ENCODE assay signal across 8 cellular contexts in genomic region chr6:87151786-87152527, GRCh38. TPM values are rescaled to one million over a fixed set of nuclear protein-coding genes. Genes with fewer than 3 reads are reported as not detected.
DNase-seq lines count a peak whose midpoint lies in the region; ATAC-seq and TF ChIP-seq lines count a peak whose summit lies in the region.

No MANE protein-coding gene starts in this region.

- H3K4me3 ChIP-seq in AG04450 (ENCODE audit: low read depth, low read length) (peak overlapping the region; percentile 53), NT2/D1 (ENCODE audit: insufficient read length, low read depth) (peak overlapping the region; percentile 51)
- peak overlapping the region; percentile 66 for H3K4me3 ChIP-seq in naive thymus-derived CD4-positive, alpha-beta T cell (ENCODE audit: low read length)

- H3K36me3 ChIP-seq in NT2/D1 (ENCODE audit: insufficient read depth, insufficient read length, low read length), result no peaks in the 10 kb centered on the region
- H3K36me3 ChIP-seq in naive thymus-derived CD4-positive, alpha-beta T cell (ENCODE audit: control insufficient read depth in 2 of 3, insufficient read depth in 3 of 3, low read length in 3 of 3), result peaks cover 0 to 10% (median 0%) of the 10 kb centered on the region in 3 experiments

- H3K4me1 ChIP-seq in NT2/D1 (ENCODE audit: insufficient read depth, insufficient read length), result no peaks in the 10 kb centered on the region
- H3K4me1 ChIP-seq in naive thymus-derived CD4-positive, alpha-beta T cell (ENCODE audit: control insufficient read depth in 2 of 2, insufficient read depth in 2 of 2, low read length in 2 of 2), result peaks cover 29 to 32% of the 10 kb centered on the region in 2 donors

- 0 out of 2 replicates have a peak, but pooled peaks have one; percentile 5 for TF ChIP-seq CTCF in AG04450 (IDR thresholded peaks at IDR 0.05; ENCODE audit: low read depth, low read length)

- H3K27me3 ChIP-seq in AG04450 (ENCODE audit: control insufficient read depth, insufficient read depth, low read length), result no peaks in the 10 kb centered on the region
- peaks cover 16% of the 10 kb centered on the region for H3K27me3 ChIP-seq in NT2/D1 (ENCODE audit: insufficient read depth, insufficient read length)
- no peaks in the 10 kb centered on the region for H3K27me3 ChIP-seq in naive thymus-derived CD4-positive, alpha-beta T cell (ENCODE audit: control insufficient read depth in 2 of 2, insufficient read depth in 2 of 2, low read length in 2 of 2)

- peak overlapping the region; percentile 98 for H3K27ac Mint-ChIP-seq in activated T-cell treated with anti-CD3 and anti-CD28 coated beads, Interleukin-2, amount 50 U/mL, for 72 hours
- H3K27ac Mint-ChIP-seq in naive thymus-derived CD4-positive, alpha-beta T cell, result peak overlapping the region; percentile 89 to 97 (median 93)
- peak overlapping the region; percentile 98 for H3K27ac Mint-ChIP-seq in stimulated activated effector memory CD8-positive, alpha-beta T cell treated with anti-CD3 and anti-CD28 coated beads, Interleukin-12 subunit alpha, Interleukin-12 subunit beta, amount 100 ng/mL, for 72 hours

- DNase-seq in AG04450 (ENCODE audit: low read depth, low spot score) (no peak), NT2/D1 (ENCODE audit: low read depth, low spot score) (no peak), fibroblast of gingiva (ENCODE audit: low read depth) (peak; percentile 50)
- peak; percentile 83 to 87 for DNase-seq in activated T-cell treated with anti-CD3 and anti-CD28 coated beads, Interleukin-2, amount 50 U/mL, for 72 hours
- peak; percentile 59 to 80 (median 71) for DNase-seq in naive thymus-derived CD4-positive, alpha-beta T cell
- DNase-seq in stimulated activated effector memory CD8-positive, alpha-beta T cell treated with anti-CD3 and anti-CD28 coated beads, Interleukin-12 subunit alpha, Interleukin-12 subunit beta, amount 100 ng/mL, for 72 hours (ENCODE audit: low spot score in 2 of 2), result peak; percentile 59 to 88

- H3K9me3 ChIP-seq in AG04450 (ENCODE audit: control insufficient read depth, insufficient read depth, low read length), result peaks cover 4% of the 10 kb centered on the region; the same call in 1 of the 2 replicates
- H3K9me3 ChIP-seq in NT2/D1 (ENCODE audit: insufficient read depth, low read length), result no peaks in the 10 kb centered on the region
- no peaks in the 10 kb centered on the region for H3K9me3 ChIP-seq in naive thymus-derived CD4-positive, alpha-beta T cell (ENCODE audit: control insufficient read depth in 2 of 3, low read length in 3 of 3)

- no peaks in the 10 kb centered on the region for H3K9me3 Mint-ChIP-seq in activated T-cell treated with anti-CD3 and anti-CD28 coated beads, Interleukin-2, amount 50 U/mL, for 72 hours
- peaks cover 0 to under 1% (median 0%) of the 10 kb centered on the region in 11 donors for H3K9me3 Mint-ChIP-seq in naive thymus-derived CD4-positive, alpha-beta T cell
- no peaks in the 10 kb centered on the region for H3K9me3 Mint-ChIP-seq in stimulated activated effector memory CD8-positive, alpha-beta T cell treated with anti-CD3 and anti-CD28 coated beads, Interleukin-12 subunit alpha, Interleukin-12 subunit beta, amount 100 ng/mL, for 72 hours

- H3K27ac ChIP-seq in AG04450 (ENCODE audit: low read depth, low read length), result peak overlapping the region; percentile 74
- peak overlapping the region; percentile 79 for H3K27ac ChIP-seq in naive thymus-derived CD4-positive, alpha-beta T cell (ENCODE audit: low read depth, low read length)

- H3K9ac ChIP-seq in NT2/D1 (ENCODE audit: insufficient read length, low read depth), result peak overlapping the region; percentile 88

- no peaks in the 10 kb centered on the region for H3K27me3 Mint-ChIP-seq in activated T-cell treated with anti-CD3 and anti-CD28 coated beads, Interleukin-2, amount 50 U/mL, for 72 hours (ENCODE audit: low read depth)
- peaks cover 0 to 20% (median 0%) of the 10 kb centered on the region in 5 donors for H3K27me3 Mint-ChIP-seq in naive thymus-derived CD4-positive, alpha-beta T cell

- peaks cover 9% of the 10 kb centered on the region in 2 donors for H3K36me3 Mint-ChIP-seq in activated T-cell treated with anti-CD3 and anti-CD28 coated beads, Interleukin-2, amount 50 U/mL, for 72 hours (ENCODE audit: insufficient read depth in 2 of 2)
- H3K36me3 Mint-ChIP-seq in naive thymus-derived CD4-positive, alpha-beta T cell, result peaks cover 0 to 8% (median 0%) of the 10 kb centered on the region in 5 donors
- peaks cover 28% of the 10 kb centered on the region for H3K36me3 Mint-ChIP-seq in stimulated activated effector memory CD8-positive, alpha-beta T cell treated with anti-CD3 and anti-CD28 coated beads, Interleukin-12 subunit alpha, Interleukin-12 subunit beta, amount 100 ng/mL, for 72 hours

- intact Hi-C loops in naive thymus-derived CD4-positive, alpha-beta T cell (cut with micrococcal nuclease), result loop anchor here in 1 of 2 donors (10.0 kb wide), 2 partner anchors 1507 to 1687 kb away; partner anchors contain the start of gene SYNCRIP

- ATAC-seq in GM18907 (IDR thresholded peaks at IDR 0.05; ENCODE audit: unreplicated experiment), result peak; percentile 39
- peak; percentile 39 for ATAC-seq in HG03175 (IDR thresholded peaks at IDR 0.05; ENCODE audit: unreplicated experiment)
- ATAC-seq in activated T-cell treated with anti-CD3 and anti-CD28 coated beads, Interleukin-2, amount 50 U/mL, for 72 hours (replicated peaks in 1 of 2), result peak; percentile 54 to 55
- ATAC-seq in naive thymus-derived CD4-positive, alpha-beta T cell, result peak; percentile 52
- peak; percentile 54 for ATAC-seq in stimulated activated effector memory CD8-positive, alpha-beta T cell treated with anti-CD3 and anti-CD28 coated beads, Interleukin-12 subunit alpha, Interleukin-12 subunit beta, amount 100 ng/mL, for 72 hours

- POLR2A ChIA-PET in AG04450 (lab: Yijun Ruan, JAX), result no interaction called here
- POLR2A ChIA-PET in naive thymus-derived CD4-positive, alpha-beta T cell (lab: Charles Lee), result interaction anchor here (0.7 to 1.5 kb wide), 5 partner anchors 12 to 1930 kb away, joined by 3 to 5 read pairs (median 4); partner anchors contain the start of genes ORC3 and RARS2

- CTCF ChIA-PET in AG04450 (lab: Charles Lee), result interaction anchor here (1.4 kb wide), 1 partner anchor 85 kb away, joined by 7 read pairs; no protein-coding TSS in a partner anchor
- CTCF ChIA-PET in naive thymus-derived CD4-positive, alpha-beta T cell (lab: Charles Lee), result interaction anchor here (1.1 kb wide), 1 partner anchor 9 kb away, joined by 3 read pairs; no protein-coding TSS in a partner anchor

- H3K4me1 Mint-ChIP-seq in activated T-cell treated with anti-CD3 and anti-CD28 coated beads, Interleukin-2, amount 50 U/mL, for 72 hours (ENCODE audit: low read depth), result peaks cover 33% of the 10 kb centered on the region
- H3K4me1 Mint-ChIP-seq in naive thymus-derived CD4-positive, alpha-beta T cell, result peaks cover 27 to 42% (median 39%) of the 10 kb centered on the region in 7 donors
- peaks cover 30% of the 10 kb centered on the region for H3K4me1 Mint-ChIP-seq in stimulated activated effector memory CD8-positive, alpha-beta T cell treated with anti-CD3 and anti-CD28 coated beads, Interleukin-12 subunit alpha, Interleukin-12 subunit beta, amount 100 ng/mL, for 72 hours

- peak overlapping the region; percentile 79 to 89 for H3K4me3 Mint-ChIP-seq in activated T-cell treated with anti-CD3 and anti-CD28 coated beads, Interleukin-2, amount 50 U/mL, for 72 hours
- peak overlapping the region; percentile 81 to 92 (median 89) for H3K4me3 Mint-ChIP-seq in naive thymus-derived CD4-positive, alpha-beta T cell
- H3K4me3 Mint-ChIP-seq in stimulated activated effector memory CD8-positive, alpha-beta T cell treated with anti-CD3 and anti-CD28 coated beads, Interleukin-12 subunit alpha, Interleukin-12 subunit beta, amount 100 ng/mL, for 72 hours, result peak overlapping the region; percentile 97

RNA-seq across cellular contexts. Expression of gene ZNF292, which starts 3.4 kb away (rescaled TPM):
- 9.5 and 18.0 TPM in 2 replicates for polyA plus RNA-seq in AG04450 (2011; rRNA removed)
- polyA minus RNA-seq in AG04450 (2011; rRNA and poly(A)+ RNA removed), result 27.4 and 45.4 TPM in 2 replicates
- total RNA-seq in activated T-cell treated with anti-CD3 and anti-CD28 coated beads, Interleukin-2, amount 50 U/mL, for 72 hours, result 10 to 100 TPM; 55.3 to 68.0 TPM
- 10 to 100 TPM; 62.4 to 87.5 (median 74.3) TPM for total RNA-seq in naive thymus-derived CD4-positive, alpha-beta T cell
- 10 to 100 TPM; 27.4 to 28.5 TPM for polyA plus RNA-seq in naive thymus-derived CD4-positive, alpha-beta T cell

RNA-seq across cellular contexts. Expression of gene CGA, which starts 57.1 kb away (rescaled TPM):
- 0.19 and 0.26 TPM in 2 replicates for polyA plus RNA-seq in AG04450 (2011; rRNA removed)
- not detected in 2 replicates for polyA minus RNA-seq in AG04450 (2011; rRNA and poly(A)+ RNA removed)
- not detected for total RNA-seq in activated T-cell treated with anti-CD3 and anti-CD28 coated beads, Interleukin-2, amount 50 U/mL, for 72 hours
- not detected for total RNA-seq in naive thymus-derived CD4-positive, alpha-beta T cell
- polyA plus RNA-seq in naive thymus-derived CD4-positive, alpha-beta T cell, result not detected

Comparison
In these comparisons a context has a peak if more than half of its experiments do, and no peak if none do; other contexts are left out.
1. DNase-seq: peak in activated T-cell treated with anti-CD3 and anti-CD28 coated beads, Interleukin-2, amount 50 U/mL, for 72 hours (2 of 2), fibroblast of gingiva (single experiment), naive thymus-derived CD4-positive, alpha-beta T cell (9 of 9) and stimulated activated effector memory CD8-positive, alpha-beta T cell treated with anti-CD3 and anti-CD28 coated beads, Interleukin-12 subunit alpha, Interleukin-12 subunit beta, amount 100 ng/mL, for 72 hours (2 of 2); none in AG04450 (single experiment) and NT2/D1 (single experiment).
2. Peak in every context shown above with its lines, with median percentiles within 50 percentile points of each other: H3K4me3 ChIP-seq, ATAC-seq, H3K27ac Mint-ChIP-seq and H3K4me3 Mint-ChIP-seq.